14 cellular contexts compared by ENCODE assay signal in genomic region chr9:136860529-136860928, GRCh38. TPM values are rescaled to one million over a fixed set of nuclear protein-coding genes. Genes with fewer than 3 reads are reported as not detected.
DNase-seq lines count a peak whose midpoint lies in the region; ATAC-seq and TF ChIP-seq lines count a peak whose summit lies in the region.
"Had no signal": no experiment of that assay in that cellular context is flagged by ENCODE, and none has a peak within 500 bp of the region (broad histone marks: within the 10 kb centered on the region; RNA-seq: fewer than 3 reads in every experiment).

No MANE protein-coding gene starts in this region.

- no peak overlapping the region for H3K4me3 Mint-ChIP-seq in brain
- H3K4me3 Mint-ChIP-seq: activated naive CD4-positive, alpha-beta T cell treated with anti-CD3 and anti-CD28 coated beads, Interleukin-2, amount 50 U/mL, for 24 hours had no signal

- TF ChIP-seq CTCF in brain (conservative IDR thresholded peaks at IDR 0.05) (no peak), mucosa of descending colon (IDR thresholded peaks at IDR 0.05) (no peak), gastroesophageal sphincter (IDR thresholded peaks at IDR 0.05) (no peak)

- no peaks in the 10 kb centered on the region for H3K27me3 ChIP-seq in gastroesophageal sphincter

- peak; percentile 5 for ATAC-seq in mucosa of descending colon
- ATAC-seq in gastroesophageal sphincter = no peak

- TF ChIP-seq POLR2A in GM19193 (IDR thresholded peaks at IDR 0.05; ENCODE audit: extremely low read depth, insufficient read depth, insufficient read length) (peak; percentile 15), gastroesophageal sphincter (IDR thresholded peaks at IDR 0.05) (no peak)

- H3K9me3 ChIP-seq in mucosa of descending colon (no peaks in the 10 kb centered on the region), gastroesophageal sphincter (no peaks in the 10 kb centered on the region)

- H3K27ac Mint-ChIP-seq in brain = peak overlapping the region in 4 of 5 experiments; percentile 7 to 70 (median 67)
- H3K27ac Mint-ChIP-seq: activated naive CD4-positive, alpha-beta T cell treated with anti-CD3 and anti-CD28 coated beads, Interleukin-2, amount 50 U/mL, for 24 hours had no signal

- WGBS in gastroesophageal sphincter (ENCODE audit: low coverage in 1 of 2), 2 donors = 63% methylated on average over 3 of the region's 9 CpGs; no CpG with 5 or more reads in 1 of the 2 donors

- H3K4me3 ChIP-seq in mucosa of descending colon (no peak overlapping the region), gastroesophageal sphincter (no peak overlapping the region)
- H3K4me3 ChIP-seq: coronary artery had no signal

- H3K4me1 ChIP-seq in mucosa of descending colon (ENCODE audit: low read depth) (peaks cover 58% of the 10 kb centered on the region), gastroesophageal sphincter (peaks cover 3 to 35% (median 11%) of the 10 kb centered on the region in 3 donors)

- peaks cover 23% of the 10 kb centered on the region for H3K4me1 Mint-ChIP-seq in brain

- H3K36me3 ChIP-seq in mucosa of descending colon (ENCODE audit: low read depth) (no peaks in the 10 kb centered on the region), gastroesophageal sphincter (peaks cover 0 to 49% of the 10 kb centered on the region in 2 donors)

- H3K36me3 Mint-ChIP-seq in brain = peaks cover 26% of the 10 kb centered on the region

- peak; percentile 11 for DNase-seq in 8988T
- DNase-seq in mucosa of descending colon = peak; percentile 57 to 69 (median 62)
- DNase-seq in NCI-H2171 (lab: John Stamatoyannopoulos, UW) = no peak
- no peak for DNase-seq in NCI-H526 (lab: John Stamatoyannopoulos, UW)
- no peak for DNase-seq in substantia nigra (lab: John Stamatoyannopoulos, UW)
- DNase-seq: activated CD4-positive, alpha-beta T cell treated with anti-CD3 and anti-CD28 coated beads, Interleukin-2, amount 50 U/mL, for 1 hour; MV-4-11; NCI-H2029; SW 1271 had no signal

- TF ChIP-seq EP300 in gastroesophageal sphincter (IDR thresholded peaks at IDR 0.05) = no peak

- peaks cover 5% of the 10 kb centered on the region for H3K27me3 Mint-ChIP-seq in brain
- H3K27me3 Mint-ChIP-seq: activated naive CD4-positive, alpha-beta T cell treated with anti-CD3 and anti-CD28 coated beads, Interleukin-2, amount 50 U/mL, for 24 hours had no signal

- H3K9me3 Mint-ChIP-seq in brain = no peaks in the 10 kb centered on the region
- H3K9me3 Mint-ChIP-seq: activated naive CD4-positive, alpha-beta T cell treated with anti-CD3 and anti-CD28 coated beads, Interleukin-2, amount 50 U/mL, for 24 hours had no signal

- intact Hi-C loops in mucosa of descending colon (cut with DNase I, micrococcal nuclease) = no loop called here

- H3K27ac ChIP-seq in gastroesophageal sphincter = no peak overlapping the region
- no peak overlapping the region for H3K27ac ChIP-seq in substantia nigra (ENCODE audit: low read depth, low read length, poor library complexity, severe bottlenecking)

RNA-seq across cellular contexts. Expression of gene EDF1, which starts 5.6 kb away (rescaled TPM):
- polyA plus RNA-seq in brain (ENCODE audit: insufficient read depth, low read depth, low replicate concordance) = 974 TPM
- 100 to 1,000 TPM; 311 to 445 (median 397) TPM for total RNA-seq in mucosa of descending colon
- total RNA-seq in gastroesophageal sphincter = 100 to 1,000 TPM; 283 to 353 (median 323) TPM

RNA-seq across cellular contexts. Expression of gene MAMDC4, which starts 8.4 kb away (rescaled TPM):
- polyA plus RNA-seq in brain (ENCODE audit: insufficient read depth, low read depth, low replicate concordance) = 0.93 TPM
- total RNA-seq in mucosa of descending colon (10 to 100 TPM; 15.4 to 43.8 (median 18.5) TPM), gastroesophageal sphincter (1 to 10 TPM; 1.0 to 2.2 (median 1.8) TPM)

RNA-seq across cellular contexts. Expression of gene PHPT1, which starts 11.3 kb away (rescaled TPM):
- polyA plus RNA-seq in brain (ENCODE audit: insufficient read depth, low read depth, low replicate concordance) = 259 TPM
- total RNA-seq in mucosa of descending colon (100 to 1,000 TPM in 2 of 3 donors, 10 to 100 TPM in 1; 96.4 to 163 (median 102) TPM), gastroesophageal sphincter (10 to 100 TPM; 33.7 to 63.5 (median 43.7) TPM)

RNA-seq across cellular contexts. Expression of gene AJM1, which starts 18.3 kb away (rescaled TPM):
- 10.5 TPM for polyA plus RNA-seq in brain (ENCODE audit: insufficient read depth, low read depth, low replicate concordance)
- 10 to 100 TPM in 2 of 3 donors, 1 to 10 TPM in 1; 7.4 to 21.6 (median 16.4) TPM for total RNA-seq in mucosa of descending colon
- total RNA-seq in gastroesophageal sphincter = 10 to 100 TPM in 1 of 4 donors, 1 to 10 TPM in 3; 2.5 to 10.9 (median 5.7) TPM

RNA-seq across cellular contexts. Expression of gene TRAF2, which starts 25.8 kb away (rescaled TPM):
- 36.2 TPM for polyA plus RNA-seq in brain (ENCODE audit: insufficient read depth, low read depth, low replicate concordance)
- total RNA-seq in mucosa of descending colon (10 to 100 TPM; 19.6 to 28.2 (median 21.1) TPM), gastroesophageal sphincter (10 to 100 TPM in 2 of 4 donors, 1 to 10 TPM in 2; 3.8 to 17.1 (median 11.1) TPM)

Comparison
In these comparisons a context has a peak if more than half of its experiments do, and no peak if none do; other contexts are left out.
1. DNase-seq: peak in 8988T (single experiment) and mucosa of descending colon (3 of 3); none in NCI-H2171 (single experiment), NCI-H526 (0 of 2) and substantia nigra (0 of 49).
2. RNA of gene MAMDC4, which starts 8.4 kb away (total RNA-seq): 15.4 to 43.8 TPM in mucosa of descending colon; 1.0 to 2.2 TPM in gastroesophageal sphincter; every median in the first group is over 4 times any median in the second.